In genomic region chr19:1309977-1310852, GRCh38 we compare ENCODE assay signal across 1 cellular context.
TF ChIP-seq lines count a peak whose summit lies in the region.

No MANE protein-coding gene starts in this region.

TF ChIP-seq in K562, 482 proteins besides CTCF, POLR2A, EP300 and RAD21 (continued from another document):
- TF ChIP-seq MGA (IDR thresholded peaks at IDR 0.05), result no peak
- no peak for TF ChIP-seq ZNF561 (CRISPR knock-in tag; conservative IDR thresholded peaks at IDR 0.05)
- peak; percentile 72 to 84 for TF ChIP-seq RCOR1 (IDR thresholded peaks at IDR 0.05; ENCODE audit: borderline replicate concordance in 1 of 2, low read depth in 2 of 2, low read length in 2 of 2)
- TF ChIP-seq ZNF134 (CRISPR knock-in tag; conservative IDR thresholded peaks at IDR 0.05), result no peak
- TF ChIP-seq ATF7 (IDR thresholded peaks at IDR 0.05), result no peak
- TF ChIP-seq HNRNPK (IDR thresholded peaks at IDR 0.05; ENCODE audit: low read depth, low read length, poor library complexity, severe bottlenecking), result no peak
- TF ChIP-seq ZNF24 (IDR thresholded peaks at IDR 0.05), result peak; percentile 34; the same call in 1 of the 2 replicates
- TF ChIP-seq, protein P1, sequence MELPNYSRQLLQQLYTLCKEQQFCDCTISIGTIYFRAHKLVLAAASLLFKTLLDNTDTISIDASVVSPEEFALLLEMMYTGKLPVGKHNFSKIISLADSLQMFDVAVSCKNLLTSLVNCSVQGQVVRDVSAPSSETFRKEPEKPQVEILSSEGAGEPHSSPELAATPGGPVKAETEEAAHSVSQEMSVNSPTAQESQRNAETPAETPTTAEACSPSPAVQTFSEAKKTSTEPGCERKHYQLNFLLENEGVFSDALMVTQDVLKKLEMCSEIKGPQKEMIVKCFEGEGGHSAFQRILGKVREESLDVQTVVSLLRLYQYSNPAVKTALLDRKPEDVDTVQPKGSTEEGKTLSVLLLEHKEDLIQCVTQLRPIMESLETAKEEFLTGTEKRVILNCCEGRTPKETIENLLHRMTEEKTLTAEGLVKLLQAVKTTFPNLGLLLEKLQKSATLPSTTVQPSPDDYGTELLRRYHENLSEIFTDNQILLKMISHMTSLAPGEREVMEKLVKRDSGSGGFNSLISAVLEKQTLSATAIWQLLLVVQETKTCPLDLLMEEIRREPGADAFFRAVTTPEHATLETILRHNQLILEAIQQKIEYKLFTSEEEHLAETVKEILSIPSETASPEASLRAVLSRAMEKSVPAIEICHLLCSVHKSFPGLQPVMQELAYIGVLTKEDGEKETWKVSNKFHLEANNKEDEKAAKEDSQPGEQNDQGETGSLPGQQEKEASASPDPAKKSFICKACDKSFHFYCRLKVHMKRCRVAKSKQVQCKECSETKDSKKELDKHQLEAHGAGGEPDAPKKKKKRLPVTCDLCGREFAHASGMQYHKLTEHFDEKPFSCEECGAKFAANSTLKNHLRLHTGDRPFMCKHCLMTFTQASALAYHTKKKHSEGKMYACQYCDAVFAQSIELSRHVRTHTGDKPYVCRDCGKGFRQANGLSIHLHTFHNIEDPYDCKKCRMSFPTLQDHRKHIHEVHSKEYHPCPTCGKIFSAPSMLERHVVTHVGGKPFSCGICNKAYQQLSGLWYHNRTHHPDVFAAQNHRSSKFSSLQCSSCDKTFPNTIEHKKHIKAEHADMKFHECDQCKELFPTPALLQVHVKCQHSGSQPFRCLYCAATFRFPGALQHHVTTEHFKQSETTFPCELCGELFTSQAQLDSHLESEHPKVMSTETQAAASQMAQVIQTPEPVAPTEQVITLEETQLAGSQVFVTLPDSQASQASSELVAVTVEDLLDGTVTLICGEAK (IDR thresholded peaks at IDR 0.05), result no peak
- TF ChIP-seq, protein P1 (CRISPR knock-in tag; IDR thresholded peaks at IDR 0.05), result no peak
TF ChIP-seq in K562: peak in this region for 23.
